Comparison of ENCODE assay signal across 1 cellular context in the genomic region with DNA sequence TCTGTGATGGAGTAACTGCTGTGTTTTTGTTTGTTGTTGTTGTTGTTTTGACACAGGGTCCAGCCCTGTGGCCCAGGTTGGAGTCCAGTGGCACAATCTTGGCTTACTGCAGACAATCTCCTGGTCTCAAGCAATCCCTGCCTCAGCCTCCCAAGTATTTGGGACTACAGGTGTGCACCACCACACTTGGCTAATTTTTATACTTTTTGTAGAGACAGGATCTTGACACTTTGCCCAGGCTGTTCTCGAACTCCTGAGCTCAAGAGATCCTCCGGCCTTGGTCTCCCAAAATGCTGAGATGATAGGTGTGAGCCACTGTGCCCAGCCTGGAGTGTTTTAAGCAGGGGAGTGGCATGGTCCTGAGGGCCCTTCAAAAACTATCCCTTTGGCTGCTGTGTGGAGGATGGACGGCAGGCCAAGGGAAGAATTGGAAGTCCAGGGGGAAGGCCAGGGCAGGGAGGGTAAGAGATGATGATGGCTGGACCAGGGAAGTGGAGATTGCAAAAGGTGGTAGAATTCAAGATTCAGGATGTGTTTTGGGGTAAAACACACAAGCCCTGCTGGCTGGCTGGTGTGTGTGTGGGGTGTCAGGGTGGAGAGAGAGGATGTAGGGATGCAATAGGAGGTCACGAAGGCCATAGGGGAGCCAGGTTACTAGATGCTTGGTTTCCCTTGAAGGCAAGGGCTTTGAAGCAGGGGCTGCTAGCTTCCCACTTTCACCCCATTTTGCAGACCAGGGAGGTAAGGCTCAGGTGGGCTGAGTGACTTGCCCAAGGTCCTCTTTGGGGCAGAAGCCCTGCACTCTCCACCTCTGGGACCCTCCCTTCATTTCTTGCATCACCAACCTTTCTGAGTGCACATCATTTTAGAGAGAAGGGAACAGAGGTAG.
TF ChIP-seq lines count a peak whose summit lies in the region.

No MANE protein-coding gene starts in this region.

TF ChIP-seq in liver, 16 proteins besides CTCF, POLR2A, EP300 and RAD21 (continued from another document):
- no peak for TF ChIP-seq FOXA1 (IDR thresholded peaks at IDR 0.05)
- TF ChIP-seq HNF4G (IDR thresholded peaks at IDR 0.05) = no peak
- no peak for TF ChIP-seq YY1 (IDR thresholded peaks at IDR 0.05)
- TF ChIP-seq TAF1 (conservative IDR thresholded peaks at IDR 0.05) = no peak
- no peak for TF ChIP-seq FOXA2 (IDR thresholded peaks at IDR 0.05)
- no peak for TF ChIP-seq GABPA (IDR thresholded peaks at IDR 0.05 in 1 of 2, conservative IDR thresholded peaks at IDR 0.05 in 1 of 2)
- TF ChIP-seq REST (IDR thresholded peaks at IDR 0.05) = no peak
